ENCODE assay signal across 21 cellular contexts in the genomic region with DNA sequence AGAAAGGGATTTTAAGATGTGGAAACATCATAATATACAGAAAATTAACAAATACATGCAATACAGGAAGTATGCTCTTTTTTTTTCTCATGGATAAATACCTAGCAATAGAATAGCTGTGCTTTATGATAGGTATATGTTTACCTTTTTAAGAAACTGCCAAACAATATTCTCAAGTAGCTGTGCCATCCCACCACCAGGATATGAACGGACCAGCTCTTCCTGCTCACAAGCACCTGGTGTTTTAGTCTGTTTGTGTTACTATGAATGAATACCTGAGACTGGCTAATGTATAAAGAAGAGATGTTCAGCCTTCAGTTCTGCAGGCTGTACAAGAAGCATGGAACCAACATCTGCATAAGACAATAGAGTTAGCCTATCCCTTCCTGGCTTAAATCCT. TPM values are rescaled to one million over a fixed set of nuclear protein-coding genes. Genes with fewer than 3 reads are reported as not detected.
DNase-seq lines count a peak whose midpoint lies in the region; ATAC-seq and TF ChIP-seq lines count a peak whose summit lies in the region.
"Had no signal": no experiment of that assay in that cellular context is flagged by ENCODE, and none has a peak within 500 bp of the region (broad histone marks: within the 10 kb centered on the region; RNA-seq: fewer than 3 reads in every experiment).

No MANE protein-coding gene starts in this region.

- H2AFZ ChIP-seq in PC-9: no peak overlapping the region; the same call in 1 of the 2 replicates
- no peak overlapping the region for H2AFZ ChIP-seq in hepatocyte

- no TSS peak for BruUV-seq in PC-9 (replicated peaks; lab: Mats Ljungman, UMichigan)

- H3K27me3 ChIP-seq in PC-9 (ENCODE audit: insufficient read depth, low read depth) (no peaks in the 10 kb centered on the region), hepatocyte (no peaks in the 10 kb centered on the region)
- H3K27me3 ChIP-seq: BE2C, Peyer's patch had no signal

- no peaks in the 10 kb centered on the region for H3F3A ChIP-seq in PC-9 (ENCODE audit: insufficient read depth, low read depth)

- H4K20me1 ChIP-seq in PC-9 (ENCODE audit: insufficient read depth) (no peaks in the 10 kb centered on the region), hepatocyte (ENCODE audit: insufficient read depth, poor library complexity, severe bottlenecking) (no peaks in the 10 kb centered on the region)

- peaks cover 4% of the 10 kb centered on the region; the same call in 1 of the 2 replicates for H3K9me3 ChIP-seq in PC-9 (ENCODE audit: insufficient read depth, low read depth)
- no peaks in the 10 kb centered on the region for H3K9me3 ChIP-seq in hepatocyte (ENCODE audit: low read depth)
- H3K9me3 ChIP-seq: BE2C, Peyer's patch had no signal

- H3K36me3 Mint-ChIP-seq in nephron (ENCODE audit: low read depth) (no peaks in the 10 kb centered on the region), WTC11 (peaks cover 2% of the 10 kb centered on the region; the same call in 1 of the 2 replicates)
- H3K36me3 Mint-ChIP-seq: CD4-positive, CD25-positive, alpha-beta regulatory T cell had no signal

- intact Hi-C loops in PC-9 (cut with micrococcal nuclease; ENCODE audit: unreplicated experiment): no loop called here

- H3K36me3 ChIP-seq in PC-9 (ENCODE audit: low read depth): no peaks in the 10 kb centered on the region
- H3K36me3 ChIP-seq in hepatocyte (replicated peaks; ENCODE audit: insufficient read depth, low read depth): no peaks in the 10 kb centered on the region
- H3K36me3 ChIP-seq: BE2C, Peyer's patch had no signal

- H3K27me3 Mint-ChIP-seq in nephron (ENCODE audit: low read depth): no peaks in the 10 kb centered on the region
- H3K27me3 Mint-ChIP-seq in WTC11 (ENCODE audit: low read depth): no peaks in the 10 kb centered on the region; the same call in 1 of the 2 replicates

- DNase-seq in NCI-H748 (lab: John Stamatoyannopoulos, UW; ENCODE audit: unreplicated experiment): peak; percentile 28
- no peak for DNase-seq in NCI-H748 treated with DMSO at 0.1 percent for 48 hours (lab: John Stamatoyannopoulos, UW)
- DNase-seq in HT-29 (ENCODE audit: low spot score): peak; percentile 15
- DNase-seq in PC-9: no peak
- DNase-seq in stimulated activated CD4-positive, alpha-beta T cell treated with anti-CD3 and anti-CD28 coated beads, Interleukin-2, amount 100 ng/mL, for 24 hours: no peak
- no peak for DNase-seq in hepatocyte (ENCODE audit: low spot score)
- no peak for DNase-seq in WTC11 (ENCODE audit: low spot score)
- DNase-seq: BE2C; CD4-positive, CD25-positive, alpha-beta regulatory T cell; KBM-7; NCI-H1092; NCI-H1436 treated with DMSO at 0.1 percent for 48 hours; NCI-H1930; NK-92 treated with Interleukin-12 subunit alpha and Interleukin-12 subunit beta, amount 100 ng/mL, for 24 hours; Peyer's patch; T-cell had no signal

- POLR2A ChIA-PET in PC-9 (lab: Charles Lee; ENCODE audit: unreplicated experiment) (interaction anchor here (0.6 to 0.7 kb wide), 2 partner anchors 39 to 109 kb away, joined by 6 read pairs; partner anchors contain the start of gene UGT1A10), WTC11 (lab: Charles Lee) (no interaction called here)

- ATAC-seq in WTC11: no peak
- ATAC-seq: T-cell had no signal

- H3K4me3 ChIP-seq in PC-9: no peak overlapping the region
- no peak overlapping the region for H3K4me3 ChIP-seq in hepatocyte
- H3K4me3 ChIP-seq: Peyer's patch had no signal

- H3K4me1 ChIP-seq in PC-9 (replicated peaks; ENCODE audit: insufficient read depth): peaks cover 17% of the 10 kb centered on the region
- H3K4me1 ChIP-seq in hepatocyte (ENCODE audit: insufficient read depth): no peaks in the 10 kb centered on the region
- H3K4me1 ChIP-seq: Peyer's patch had no signal

- 78% methylated on average over 1 of the region's 1 CpG for WGBS in hepatocyte (ENCODE audit: low lambda C conversion rate, missing lambda C conversion rate)

- H3K4me1 Mint-ChIP-seq in nephron (no peaks in the 10 kb centered on the region), WTC11 (no peaks in the 10 kb centered on the region)
- H3K4me1 Mint-ChIP-seq: CD4-positive, CD25-positive, alpha-beta regulatory T cell; T-cell had no signal

- H3K4me2 ChIP-seq in PC-9 (peak overlapping the region; percentile 5), hepatocyte (no peak overlapping the region)

- TF ChIP-seq CTCF in PC-9 (conservative IDR thresholded peaks at IDR 0.05) (no peak), nephron (IDR thresholded peaks at IDR 0.05; ENCODE audit: unreplicated experiment in 3 of 3) (no peak), hepatocyte (IDR thresholded peaks at IDR 0.05; ENCODE audit: poor library complexity) (no peak), WTC11 (IDR thresholded peaks at IDR 0.05) (no peak)

- no peak overlapping the region for H3K27ac ChIP-seq in PC-9
- no peak overlapping the region for H3K27ac ChIP-seq in hepatocyte
- H3K27ac ChIP-seq: HL-60, Peyer's patch had no signal

- H3K79me2 ChIP-seq in PC-9 (ENCODE audit: low read depth) (no peaks in the 10 kb centered on the region), hepatocyte (no peaks in the 10 kb centered on the region)

- no peaks in the 10 kb centered on the region for H3K9me2 ChIP-seq in PC-9 (ENCODE audit: insufficient read depth)
- no peaks in the 10 kb centered on the region for H3K9me2 ChIP-seq in hepatocyte (replicated peaks; ENCODE audit: insufficient read depth)

- CTCF ChIA-PET in PC-9 (lab: Charles Lee) (no interaction called here), WTC11 (lab: Charles Lee) (no interaction called here)

- no peak overlapping the region for H3K4me3 Mint-ChIP-seq in nephron
- no peak overlapping the region for H3K4me3 Mint-ChIP-seq in WTC11
- H3K4me3 Mint-ChIP-seq: CD4-positive, CD25-positive, alpha-beta regulatory T cell; T-cell had no signal

- H3K9me3 Mint-ChIP-seq in nephron: peaks cover 4% of the 10 kb centered on the region
- H3K9me3 Mint-ChIP-seq in WTC11: peaks cover 26% of the 10 kb centered on the region

- H3K27ac Mint-ChIP-seq in nephron: peak overlapping the region; percentile 18 to 69 (median 46)
- no peak overlapping the region for H3K27ac Mint-ChIP-seq in WTC11
- H3K27ac Mint-ChIP-seq: CD4-positive, CD25-positive, alpha-beta regulatory T cell; T-cell had no signal

TF ChIP-seq in WTC11, 78 proteins besides CTCF, POLR2A, EP300 and RAD21:
- TF ChIP-seq NFATC4 (CRISPR knock-in tag; IDR thresholded peaks at IDR 0.05) (no peak), GABPB1 (CRISPR knock-in tag; IDR thresholded peaks at IDR 0.05) (no peak), FOXP1 (CRISPR knock-in tag; IDR thresholded peaks at IDR 0.05; ENCODE audit: borderline replicate concordance) (no peak), CBFB (CRISPR knock-in tag; IDR thresholded peaks at IDR 0.05; ENCODE audit: low read depth) (no peak), ESRRA (CRISPR knock-in tag; IDR thresholded peaks at IDR 0.05; ENCODE audit: borderline replicate concordance) (no peak), ZNF219 (CRISPR knock-in tag; IDR thresholded peaks at IDR 0.05; ENCODE audit: borderline replicate concordance) (no peak), ETV6 (CRISPR knock-in tag; IDR thresholded peaks at IDR 0.05) (no peak)

RNA-seq across cellular contexts. Expression of gene UGT1A8, which starts 19.9 kb away (rescaled TPM):
- 43.6 and 56.6 TPM in 2 replicates for total RNA-seq in HT-29 (2014; rRNA removed; shearing (Covaris generic))
- 0.17 and 0.20 TPM in 2 replicates for total RNA-seq in PC-9 (2021)
- total RNA-seq in hepatocyte: 0.08 and 0.10 TPM in 2 replicates
- not detected in 2 replicates for polyA plus RNA-seq in hepatocyte
- 0.11 to 0.13 TPM in 2 of 3 replicates, not detected in the other for total RNA-seq in WTC11 (2021)
- total RNA-seq: A673; CD4-positive, CD25-positive, alpha-beta regulatory T cell; G401; HT1080; T-cell had no signal
- polyA plus RNA-seq: CD4-positive, CD25-positive, alpha-beta regulatory T cell had no signal

RNA-seq across cellular contexts. Expression of gene USP40, which starts 30.9 kb away (rescaled TPM):
- 20.4 and 21.8 TPM in 2 replicates for total RNA-seq in HT-29 (2014; rRNA removed; shearing (Covaris generic))
- 116 and 127 TPM in 2 replicates for total RNA-seq in PC-9 (2021)
- 25.9 and 28.2 TPM in 2 replicates for total RNA-seq in hepatocyte
- 16.7 and 20.4 TPM in 2 replicates for polyA plus RNA-seq in hepatocyte
- 9.7 to 13.6 TPM (median 10.3 TPM) in 3 replicates for total RNA-seq in WTC11 (2021)

RNA-seq across cellular contexts. Expression of gene UGT1A10, which starts 38.7 kb away (rescaled TPM):
- 140 and 150 TPM in 2 replicates for total RNA-seq in HT-29 (2014; rRNA removed; shearing (Covaris generic))
- total RNA-seq in PC-9 (2021): not detected in 2 replicates
- total RNA-seq in hepatocyte: not detected in 2 replicates
- not detected in 2 replicates for polyA plus RNA-seq in hepatocyte
- total RNA-seq in WTC11 (2021): 0.11 to 0.18 TPM in 2 of 3 replicates, not detected in the other
- total RNA-seq: A673; CD4-positive, CD25-positive, alpha-beta regulatory T cell; G401; HT1080; T-cell had no signal
- polyA plus RNA-seq: CD4-positive, CD25-positive, alpha-beta regulatory T cell had no signal

Comparison
In these comparisons a context has a peak if more than half of its experiments do, and no peak if none do; other contexts are left out.
1. DNase-seq: peak in NCI-H748 (single experiment) and HT-29 (single experiment); none in NCI-H748 treated with DMSO at 0.1 percent for 48 hours (single experiment), PC-9 (0 of 2), stimulated activated CD4-positive, alpha-beta T cell treated with anti-CD3 and anti-CD28 coated beads, Interleukin-2, amount 100 ng/mL, for 24 hours (0 of 2), hepatocyte (single experiment) and WTC11 (single experiment).
2. RNA of gene UGT1A8, which starts 19.9 kb away (total RNA-seq): 43.6 to 56.6 TPM in HT-29; 0.17 to 0.20 TPM in PC-9, 0.11 to 0.13 TPM in WTC11 and 0.08 to 0.10 TPM in hepatocyte; every median in the first group is over 10 times any median in the second.
3. RNA of gene UGT1A10, which starts 38.7 kb away (total RNA-seq): 140 to 150 TPM in HT-29; 0.11 to 0.18 TPM in WTC11, not detected in PC-9 and not detected in hepatocyte; every median in the first group is over 100 times any median in the second.